Comparison of ENCODE assay signal across 9 cellular contexts in genomic region chr15:74950078-74951000, GRCh38. TPM values are rescaled to one million over a fixed set of nuclear protein-coding genes. Genes with fewer than 3 reads are reported as not detected.
DNase-seq lines count a peak whose midpoint lies in the region; ATAC-seq and TF ChIP-seq lines count a peak whose summit lies in the region.
"Had no signal": no experiment of that assay in that cellular context is flagged by ENCODE, and none has a peak within 500 bp of the region (broad histone marks: within the 10 kb centered on the region; RNA-seq: fewer than 3 reads in every experiment).

No MANE protein-coding gene starts in this region.

- H3K27me3 ChIP-seq in right atrium auricular region (no peaks in the 10 kb centered on the region), sigmoid colon (peaks cover 0 to 23% (median 0%) of the 10 kb centered on the region in 3 donors)

- peak; percentile 67 for ATAC-seq in activated naive CD8-positive, alpha-beta T cell treated with anti-CD3 and anti-CD28 coated beads, Interleukin-2, amount 50 U/mL, for 24 hours
- ATAC-seq in GM21360 (IDR thresholded peaks at IDR 0.05; ENCODE audit: unreplicated experiment) (no peak), GM19455 (IDR thresholded peaks at IDR 0.05; ENCODE audit: unreplicated experiment) (no peak)

- 56 to 61% methylated on average over 9 of the region's 9 CpGs for WGBS in sigmoid colon, 2 donors

- peaks cover 3% of the 10 kb centered on the region for H3K27me3 Mint-ChIP-seq in activated naive CD8-positive, alpha-beta T cell treated with anti-CD3 and anti-CD28 coated beads, Interleukin-2, amount 50 U/mL, for 24 hours

- intact Hi-C loops in sigmoid colon (cut with DNase I) = loop anchor here (1.0 to 10.0 kb wide), 4 partner anchors 48 to 576 kb away; no protein-coding TSS in a partner anchor

- H3K36me3 ChIP-seq in right atrium auricular region (no peaks in the 10 kb centered on the region), sigmoid colon (no peaks in the 10 kb centered on the region)

- TF ChIP-seq CTCF in right atrium auricular region (IDR thresholded peaks at IDR 0.05) (peak; percentile 98 to 99), sigmoid colon (IDR thresholded peaks at IDR 0.05) (peak; percentile 99 to 100 (median 99))

- H3K27ac ChIP-seq in right atrium auricular region = no peak overlapping the region
- no peak overlapping the region for H3K27ac ChIP-seq in sigmoid colon
- H3K27ac ChIP-seq: epithelial cell of prostate had no signal

- peaks cover 12% of the 10 kb centered on the region for H3K4me1 Mint-ChIP-seq in activated naive CD8-positive, alpha-beta T cell treated with anti-CD3 and anti-CD28 coated beads, Interleukin-2, amount 50 U/mL, for 24 hours

- TF ChIP-seq EP300 in sigmoid colon (IDR thresholded peaks at IDR 0.05) = no peak

- H3K9me3 Mint-ChIP-seq in activated naive CD8-positive, alpha-beta T cell treated with anti-CD3 and anti-CD28 coated beads, Interleukin-2, amount 50 U/mL, for 24 hours = no peaks in the 10 kb centered on the region

- H3K27ac Mint-ChIP-seq in activated naive CD8-positive, alpha-beta T cell treated with anti-CD3 and anti-CD28 coated beads, Interleukin-2, amount 50 U/mL, for 24 hours = no peak overlapping the region

- H3K4me3 ChIP-seq in right atrium auricular region (no peak overlapping the region), sigmoid colon (no peak overlapping the region)

- TF ChIP-seq POLR2A in sigmoid colon (IDR thresholded peaks at IDR 0.05) = no peak

- no peaks in the 10 kb centered on the region for H3K36me3 Mint-ChIP-seq in activated naive CD8-positive, alpha-beta T cell treated with anti-CD3 and anti-CD28 coated beads, Interleukin-2, amount 50 U/mL, for 24 hours (ENCODE audit: low read depth)

- DNase-seq in GM03348 (ENCODE audit: low spot score) (peak; percentile 82), NAMALWA (ENCODE audit: low spot score) (peak; percentile 91), T follicular helper cell (ENCODE audit: low read depth) (peak; percentile 70), right atrium auricular region (ENCODE audit: low spot score) (peak; percentile 86), sigmoid colon (peak; percentile 85)
- DNase-seq in activated naive CD8-positive, alpha-beta T cell treated with anti-CD3 and anti-CD28 coated beads, Interleukin-2, amount 50 U/mL, for 24 hours = peak; percentile 80

- no peak overlapping the region for H3K4me3 Mint-ChIP-seq in activated naive CD8-positive, alpha-beta T cell treated with anti-CD3 and anti-CD28 coated beads, Interleukin-2, amount 50 U/mL, for 24 hours

- H3K4me1 ChIP-seq in right atrium auricular region = peaks cover 0 to 20% of the 10 kb centered on the region in 2 donors
- H3K4me1 ChIP-seq in sigmoid colon = peaks cover 0 to 11% (median 3%) of the 10 kb centered on the region in 4 donors

- H3K9me3 ChIP-seq in right atrium auricular region = no peaks in the 10 kb centered on the region
- no peaks in the 10 kb centered on the region for H3K9me3 ChIP-seq in sigmoid colon

RNA-seq across cellular contexts. Expression of gene RPP25, which starts 6.2 kb away (rescaled TPM):
- 1 to 10 TPM; 4.3 to 9.4 TPM for total RNA-seq in right atrium auricular region
- 1 to 10 TPM; 3.7 to 4.8 (median 4.7) TPM for total RNA-seq in sigmoid colon
- polyA plus RNA-seq in sigmoid colon = 10 to 100 TPM in 2 of 3 donors, 1 to 10 TPM in 1; 9.0 to 24.0 (median 16.1) TPM

RNA-seq across cellular contexts. Expression of gene COX5A, which starts 12.5 kb away (rescaled TPM):
- total RNA-seq in right atrium auricular region = 100 to 1,000 TPM; 399 to 869 TPM
- 100 to 1,000 TPM in 1 of 4 donors, 10 to 100 TPM in 3; 73.7 to 124 (median 81.6) TPM for total RNA-seq in sigmoid colon
- polyA plus RNA-seq in sigmoid colon = 1,000 to 10,000 TPM in 1 of 3 donors, 100 to 1,000 TPM in 2; 783 to 1,227 (median 854) TPM

RNA-seq across cellular contexts. Expression of gene FAM219B, which starts 43.7 kb away (rescaled TPM):
- total RNA-seq in right atrium auricular region (10 to 100 TPM; 46.9 to 53.3 TPM), sigmoid colon (10 to 100 TPM; 50.5 to 65.0 (median 57.2) TPM)
- polyA plus RNA-seq in sigmoid colon = 10 to 100 TPM; 16.6 to 38.4 (median 30.1) TPM

RNA-seq across cellular contexts. Expression of gene SCAMP5, which starts 45.0 kb away (rescaled TPM):
- 1 to 10 TPM; 4.0 to 7.5 TPM for total RNA-seq in right atrium auricular region
- total RNA-seq in sigmoid colon = 1 to 10 TPM; 1.3 to 4.6 (median 2.9) TPM
- polyA plus RNA-seq in sigmoid colon = 10 to 100 TPM in 2 of 3 donors, 1 to 10 TPM in 1; 2.4 to 26.5 (median 18.3) TPM
